In genomic region chr1:155057104-155057503, GRCh38 we compare ENCODE assay signal across 11 cellular contexts. TPM values are rescaled to one million over a fixed set of nuclear protein-coding genes. Genes with fewer than 3 reads are reported as not detected.
"Had no signal": no experiment of that assay in that cellular context is flagged by ENCODE, and none has a peak within 500 bp of the region (broad histone marks: within the 10 kb centered on the region; RNA-seq: fewer than 3 reads in every experiment).

No MANE protein-coding gene starts in this region.

- H3K4me3 ChIP-seq: GM23248, HAP-1 had no signal

- H3K9me3 ChIP-seq: HAP-1 had no signal

- H3K27ac ChIP-seq: GM23248, HL-60 had no signal

- H3K9ac ChIP-seq: GM23248 had no signal

- ATAC-seq: HCT116, HepG2 had no signal

- DNase-seq: GM23248, GOT3, H7, HFFc6 had no signal

- FAIRE-seq: HepG2 had no signal

RNA-seq across cellular contexts. Expression of gene DCST1, which starts 23.5 kb away (rescaled TPM):
- total RNA-seq: GM23248, H4, H7, HepG2, HFFc6, HT1080 had no signal
- polyA plus RNA-seq: GM23248, IgD-negative memory B cell had no signal

RNA-seq across cellular contexts. Expression of gene DCST2, which starts 23.5 kb away (rescaled TPM):
- total RNA-seq: GM23248, H4, HepG2 had no signal
- polyA plus RNA-seq: IgD-negative memory B cell had no signal
